In the genomic region with DNA sequence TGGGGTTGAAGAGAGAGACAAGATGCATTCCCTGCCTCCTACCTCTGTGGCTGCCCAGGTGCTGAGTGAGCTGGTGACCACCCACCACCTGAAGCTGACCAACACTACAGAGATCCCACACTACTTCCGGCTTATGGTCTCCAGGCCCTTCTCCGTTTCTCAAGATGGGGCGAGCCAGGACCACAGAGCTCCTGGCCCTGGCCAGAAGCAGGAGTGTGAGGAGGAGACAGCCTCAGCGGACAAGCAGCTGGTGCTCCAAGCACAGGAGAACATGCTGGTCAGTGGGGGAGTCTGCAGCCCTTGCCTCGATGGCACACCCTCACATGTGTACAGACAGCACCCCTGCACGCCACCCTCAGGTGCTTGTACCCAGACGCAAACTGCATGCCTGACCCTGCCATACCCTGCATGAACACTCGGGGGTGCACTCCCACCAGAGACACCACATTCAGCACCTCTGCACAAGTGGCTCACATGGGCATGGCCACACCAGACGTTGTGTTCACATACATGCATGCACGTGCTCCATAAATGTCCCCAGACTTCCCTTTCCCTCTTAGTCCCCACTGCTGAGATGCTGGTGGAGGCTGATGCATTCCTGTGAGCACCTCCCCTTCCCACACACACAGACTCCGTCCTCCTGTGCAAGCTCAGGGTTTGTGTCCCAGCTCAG, we compare ENCODE assay signal across 8 cellular contexts. TPM values are rescaled to one million over a fixed set of nuclear protein-coding genes. Genes with fewer than 3 reads are reported as not detected.
DNase-seq lines count a peak whose midpoint lies in the region; ATAC-seq and TF ChIP-seq lines count a peak whose summit lies in the region.

No MANE protein-coding gene starts in this region.

- H3K9ac ChIP-seq in SU-DHL-6 (ENCODE audit: low read length): no peak overlapping the region

- ATAC-seq in GM19351 (IDR thresholded peaks at IDR 0.05; ENCODE audit: unreplicated experiment) (peak; percentile 87), HG03565 (IDR thresholded peaks at IDR 0.05; ENCODE audit: unreplicated experiment) (peak; percentile 74), GM18873 (IDR thresholded peaks at IDR 0.05; ENCODE audit: low FRiP score, unreplicated experiment) (no peak)

- H3K27me3 ChIP-seq in SU-DHL-6 (ENCODE audit: low read length) (no peaks in the 10 kb centered on the region), adrenal gland (no peaks in the 10 kb centered on the region)

- H3F3A ChIP-seq in SU-DHL-6 (ENCODE audit: insufficient read depth): no peaks in the 10 kb centered on the region

- H3K36me3 ChIP-seq in SU-DHL-6 (ENCODE audit: low read length) (no peaks in the 10 kb centered on the region), adrenal gland (replicated peaks in 1 of 2) (peaks cover 0 to 30% of the 10 kb centered on the region in 2 donors)

- H4K20me1 ChIP-seq in SU-DHL-6 (ENCODE audit: low read depth, low read length): no peaks in the 10 kb centered on the region

- TF ChIP-seq CTCF in SU-DHL-6 (IDR thresholded peaks at IDR 0.05; ENCODE audit: insufficient read depth, low read length, poor library complexity, severe bottlenecking): peak; percentile 80
- TF ChIP-seq CTCF in adrenal gland (IDR thresholded peaks at IDR 0.05): peak; percentile 42 to 83 (median 78)

- H3K79me2 ChIP-seq in SU-DHL-6 (ENCODE audit: insufficient read depth, low read length): no peaks in the 10 kb centered on the region

- no peaks in the 10 kb centered on the region for H3K4me1 ChIP-seq in adrenal gland (replicated peaks in 1 of 2)

- H3K4me2 ChIP-seq in SU-DHL-6 (ENCODE audit: low read depth, low read length, poor library complexity, severe bottlenecking): no peak overlapping the region

- WGBS in adrenal gland, 4 donors: 57 to 63% (median 59%) methylated on average over 2 to 11 of the region's 11 CpGs

- no peak overlapping the region for H2AFZ ChIP-seq in SU-DHL-6 (ENCODE audit: low read depth, low read length, severe bottlenecking)

- no peaks in the 10 kb centered on the region for H3K9me2 ChIP-seq in SU-DHL-6 (replicated peaks; ENCODE audit: insufficient read depth, low read length)

- H3K4me3 ChIP-seq in SU-DHL-6 (ENCODE audit: insufficient read depth, low read length, poor library complexity, severe bottlenecking) (no peak overlapping the region), adrenal gland (no peak overlapping the region)

- no peak for TF ChIP-seq POLR2A in adrenal gland (IDR thresholded peaks at IDR 0.05)

- DNase-seq in COR-L47 (lab: John Stamatoyannopoulos, UW) (peak; percentile 5), adrenal gland (peak; percentile 58 to 87 (median 78)), hepatic stellate cell (ENCODE audit: low spot score) (peak; percentile 79)
- peak; percentile 51 to 65 for DNase-seq in stimulated activated CD4-positive, alpha-beta T cell treated with anti-CD3 and anti-CD28 coated beads, Interleukin-15, amount 100 ng/mL, for 1 hour (ENCODE audit: low read depth in 1 of 2, low spot score in 1 of 2)

- intact Hi-C loops in adrenal gland (cut with DNase I): loop anchor here in 1 of 2 donors (10.0 kb wide), 2 partner anchors 113 to 357 kb away; no protein-coding TSS in a partner anchor

- H3K9me3 ChIP-seq in SU-DHL-6 (ENCODE audit: insufficient read depth, low read length): no peaks in the 10 kb centered on the region
- no peaks in the 10 kb centered on the region for H3K9me3 ChIP-seq in adrenal gland (replicated peaks in 1 of 3)

- no peak overlapping the region for H3K27ac ChIP-seq in SU-DHL-6 (ENCODE audit: low read depth, low read length)
- H3K27ac ChIP-seq in adrenal gland: no peak overlapping the region

RNA-seq across cellular contexts. Expression of a gene that starts 19.0 kb away (rescaled TPM):
- 100 to 1,000 TPM in 6 of 8 donors, 10 to 100 TPM in 2; 83.6 to 150 (median 106) TPM for total RNA-seq in adrenal gland
- 100 to 1,000 TPM in 2 of 3 donors, 10 to 100 TPM in 1; 75.8 to 200 (median 165) TPM for polyA plus RNA-seq in adrenal gland

RNA-seq across cellular contexts. Expression of a gene that starts 20.6 kb away (rescaled TPM):
- total RNA-seq in adrenal gland: 10 to 100 TPM; 26.6 to 46.6 (median 42.4) TPM
- polyA plus RNA-seq in adrenal gland: 10 to 100 TPM; 22.6 to 29.9 (median 22.6) TPM

RNA-seq across cellular contexts. Expression of a gene that starts 47.5 kb away (rescaled TPM):
- total RNA-seq in adrenal gland: 10 to 100 TPM; 23.9 to 47.5 (median 33.9) TPM
- 10 to 100 TPM; 14.8 to 38.9 (median 19.1) TPM for polyA plus RNA-seq in adrenal gland

Comparison
In these comparisons a context has a peak if more than half of its experiments do, and no peak if none do; other contexts are left out.
1. DNase-seq: peak in every context shown above with its lines; median percentile 79 in hepatic stellate cell; 78 in adrenal gland; 58 in stimulated activated CD4-positive, alpha-beta T cell treated with anti-CD3 and anti-CD28 coated beads, Interleukin-15, amount 100 ng/mL, for 1 hour; 5 in COR-L47.